In the genomic region with DNA sequence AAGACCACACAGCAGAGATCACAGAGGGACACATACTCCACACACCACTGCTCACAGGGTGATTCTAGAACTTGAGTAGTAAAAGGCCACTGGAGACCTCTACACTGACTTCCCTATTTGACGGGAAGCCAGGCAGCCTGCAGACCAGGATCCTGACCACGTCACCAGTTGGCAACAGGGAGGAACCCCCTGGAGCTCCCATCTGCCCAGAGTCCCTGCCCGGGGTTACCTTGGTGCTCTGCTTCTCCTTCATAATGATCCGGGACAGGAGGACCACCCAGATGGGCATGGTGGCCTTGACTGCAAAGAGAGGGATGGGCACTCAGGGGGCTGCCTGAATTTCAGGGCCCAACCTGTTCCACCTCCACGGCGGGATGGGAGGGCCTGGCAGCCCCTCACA, we compare ENCODE assay signal across 8 cellular contexts. TPM values are rescaled to one million over a fixed set of nuclear protein-coding genes. Genes with fewer than 3 reads are reported as not detected.
DNase-seq lines count a peak whose midpoint lies in the region; ATAC-seq and TF ChIP-seq lines count a peak whose summit lies in the region.

No MANE protein-coding gene starts in this region.

- CTCF ChIA-PET in activated CD4-positive, alpha-beta T cell treated with anti-CD3 and anti-CD28 coated beads, Interleukin-2, amount 10 ng/mL, durations not matched to agents 7 days and 5 days (lab: Charles Lee): no interaction called here

- no peaks in the 10 kb centered on the region for H3K9me3 ChIP-seq in OCI-LY3 (ENCODE audit: insufficient read depth, low read length)
- no peaks in the 10 kb centered on the region for H3K9me3 ChIP-seq in effector memory CD4-positive, alpha-beta T cell (ENCODE audit: control insufficient read depth, low read length)

- peaks cover 75% of the 10 kb centered on the region for H3K4me1 Mint-ChIP-seq in activated CD4-positive, alpha-beta T cell treated with anti-CD3 and anti-CD28 coated beads, Interleukin-2, amount 10 ng/mL, durations not matched to agents 7 days and 5 days
- H3K4me1 Mint-ChIP-seq in nephron progenitor cell: peaks cover 48% of the 10 kb centered on the region

- H3K36me3 ChIP-seq in OCI-LY3 (replicated peaks; ENCODE audit: low read depth, low read length): peaks cover 47% of the 10 kb centered on the region
- peaks cover 19% of the 10 kb centered on the region for H3K36me3 ChIP-seq in effector memory CD4-positive, alpha-beta T cell (ENCODE audit: control insufficient read depth, insufficient read depth, low read length)

- peaks cover 18% of the 10 kb centered on the region for H3K4me1 ChIP-seq in OCI-LY3 (ENCODE audit: low read length)
- H3K4me1 ChIP-seq in effector memory CD4-positive, alpha-beta T cell (ENCODE audit: control insufficient read depth, insufficient read depth, low read length, poor library complexity, severe bottlenecking): peaks cover 40% of the 10 kb centered on the region

- no peak for DNase-seq in activated CD4-positive, alpha-beta T cell treated with anti-CD3 and anti-CD28 coated beads, Interleukin-2, amount 10 ng/mL, durations not matched to agents 7 days and 5 days
- DNase-seq in activated CD4-positive, alpha-beta T cell treated with anti-CD3 and anti-CD28 coated beads, Interleukin-2, amount 50 U/mL, for 1 hour: no peak
- no peak for DNase-seq in effector memory CD4-positive, alpha-beta T cell
- DNase-seq in nephron progenitor cell (no peak), omental fat pad (ENCODE audit: low spot score) (no peak), putamen (ENCODE audit: low spot score) (no peak), NCI-H2029 (lab: John Stamatoyannopoulos, UW) (no peak)

- peak overlapping the region; percentile 79 for H3K9ac ChIP-seq in OCI-LY3 (ENCODE audit: low read length)

- H3K36me3 Mint-ChIP-seq in activated CD4-positive, alpha-beta T cell treated with anti-CD3 and anti-CD28 coated beads, Interleukin-2, amount 10 ng/mL, durations not matched to agents 7 days and 5 days (ENCODE audit: low read depth): peaks cover 56% of the 10 kb centered on the region
- H3K36me3 Mint-ChIP-seq in nephron progenitor cell (ENCODE audit: low read depth): peaks cover 23% of the 10 kb centered on the region

- peak overlapping the region; percentile 88 for H3K27ac Mint-ChIP-seq in activated CD4-positive, alpha-beta T cell treated with anti-CD3 and anti-CD28 coated beads, Interleukin-2, amount 10 ng/mL, durations not matched to agents 7 days and 5 days
- H3K27ac Mint-ChIP-seq in nephron progenitor cell: peak overlapping the region; percentile 81

- peak overlapping the region; percentile 84 for H3K4me3 Mint-ChIP-seq in activated CD4-positive, alpha-beta T cell treated with anti-CD3 and anti-CD28 coated beads, Interleukin-2, amount 10 ng/mL, durations not matched to agents 7 days and 5 days
- peak overlapping the region; percentile 88 for H3K4me3 Mint-ChIP-seq in nephron progenitor cell

- POLR2A ChIA-PET in activated CD4-positive, alpha-beta T cell treated with anti-CD3 and anti-CD28 coated beads, Interleukin-2, amount 10 ng/mL, durations not matched to agents 7 days and 5 days (lab: Charles Lee): no interaction called here

- peak overlapping the region; percentile 92 for H3K4me2 ChIP-seq in OCI-LY3 (ENCODE audit: low read length)

- H3K27me3 Mint-ChIP-seq in activated CD4-positive, alpha-beta T cell treated with anti-CD3 and anti-CD28 coated beads, Interleukin-2, amount 10 ng/mL, durations not matched to agents 7 days and 5 days: no peaks in the 10 kb centered on the region
- no peaks in the 10 kb centered on the region for H3K27me3 Mint-ChIP-seq in nephron progenitor cell (ENCODE audit: low read depth, poor library complexity)

- H2AFZ ChIP-seq in OCI-LY3 (ENCODE audit: low read depth, low read length): no peak overlapping the region

- H3K79me2 ChIP-seq in OCI-LY3 (ENCODE audit: low read length): peaks cover 73% of the 10 kb centered on the region

- TF ChIP-seq CTCF in OCI-LY3 (IDR thresholded peaks at IDR 0.05; ENCODE audit: low read depth, low read length) (no peak), nephron progenitor cell (IDR thresholded peaks at IDR 0.05) (no peak), omental fat pad (IDR thresholded peaks at IDR 0.05) (no peak)

- ATAC-seq in omental fat pad (ENCODE audit: low FRiP score): no peak

- no peaks in the 10 kb centered on the region for H3K9me3 Mint-ChIP-seq in activated CD4-positive, alpha-beta T cell treated with anti-CD3 and anti-CD28 coated beads, Interleukin-2, amount 10 ng/mL, durations not matched to agents 7 days and 5 days
- H3K9me3 Mint-ChIP-seq in nephron progenitor cell: no peaks in the 10 kb centered on the region

- H3K27ac ChIP-seq in OCI-LY3 (ENCODE audit: low read length): 0 out of 2 replicates have a peak overlapping the region, but pooled peaks have one; percentile 42
- H3K27ac ChIP-seq in effector memory CD4-positive, alpha-beta T cell (ENCODE audit: insufficient read depth, low read length, poor library complexity, severe bottlenecking): peak overlapping the region; percentile 72

- no peaks in the 10 kb centered on the region for H3K27me3 ChIP-seq in OCI-LY3 (ENCODE audit: low read depth, low read length)
- no peaks in the 10 kb centered on the region for H3K27me3 ChIP-seq in effector memory CD4-positive, alpha-beta T cell (replicated peaks; ENCODE audit: control insufficient read depth, insufficient read depth, low read length, poor library complexity, severe bottlenecking)

- H4K20me1 ChIP-seq in OCI-LY3 (ENCODE audit: insufficient read depth, low read length): peaks cover 20% of the 10 kb centered on the region

- H3K4me3 ChIP-seq in OCI-LY3 (ENCODE audit: low read length): peak overlapping the region; percentile 92
- H3K4me3 ChIP-seq in effector memory CD4-positive, alpha-beta T cell (ENCODE audit: insufficient read depth, low read depth, low read length, poor library complexity, severe bottlenecking): peak overlapping the region; percentile 71

RNA-seq across cellular contexts. Expression of a gene that starts 0.9 kb away (rescaled TPM):
- 10 to 100 TPM; 40.6 to 43.1 TPM for total RNA-seq in activated CD4-positive, alpha-beta T cell treated with anti-CD3 and anti-CD28 coated beads, Interleukin-2, amount 10 ng/mL, durations not matched to agents 7 days and 5 days
- total RNA-seq in omental fat pad: 10 to 100 TPM; 22.9 to 46.3 (median 36.1) TPM

RNA-seq across cellular contexts. Expression of a gene that starts 29.0 kb away (rescaled TPM):
- total RNA-seq in activated CD4-positive, alpha-beta T cell treated with anti-CD3 and anti-CD28 coated beads, Interleukin-2, amount 10 ng/mL, durations not matched to agents 7 days and 5 days: 10 to 100 TPM; 57.9 to 62.2 TPM
- 10 to 100 TPM in 2 of 4 donors, 1 to 10 TPM in 2; 5.9 to 25.1 (median 10.8) TPM for total RNA-seq in omental fat pad

RNA-seq across cellular contexts. Expression of a gene that starts 56.7 kb away (rescaled TPM):
- total RNA-seq in activated CD4-positive, alpha-beta T cell treated with anti-CD3 and anti-CD28 coated beads, Interleukin-2, amount 10 ng/mL, durations not matched to agents 7 days and 5 days: 10 to 100 TPM; 14.6 to 15.6 TPM
- total RNA-seq in omental fat pad: 10 to 100 TPM in 1 of 4 donors, 1 to 10 TPM in 3; 7.2 to 15.5 (median 8.2) TPM
